In genomic region chr20:39364320-39364719, GRCh38 we compare ENCODE assay signal across 26 cellular contexts.
DNase-seq lines count a peak whose midpoint lies in the region; ATAC-seq, FAIRE-seq and TF ChIP-seq lines count a peak whose summit lies in the region.
"Had no signal": no experiment of that assay in that cellular context is flagged by ENCODE, and none has a peak within 500 bp of the region (broad histone marks: within the 10 kb centered on the region; RNA-seq: fewer than 3 reads in every experiment).

No MANE protein-coding gene starts in this region.

- H3K27me3 ChIP-seq in HepG2 (ENCODE audit: control insufficient read depth in 1 of 2, insufficient read depth in 2 of 2, low read length in 2 of 2) = no peaks in the 10 kb centered on the region
- H3K27me3 ChIP-seq in right lobe of liver = no peaks in the 10 kb centered on the region
- no peaks in the 10 kb centered on the region for H3K27me3 ChIP-seq in gastrocnemius medialis
- H3K27me3 ChIP-seq: BE2C, BLaER1 had no signal

- no peak for TF ChIP-seq POLR2A in HepG2 (IDR thresholded peaks at IDR 0.05; ENCODE audit: insufficient read depth in 1 of 2, low read depth in 2 of 2, low read length in 2 of 2)
- TF ChIP-seq POLR2A in right lobe of liver (IDR thresholded peaks at IDR 0.05) = no peak
- TF ChIP-seq POLR2A in gastrocnemius medialis (IDR thresholded peaks at IDR 0.05) = no peak

- peak overlapping the region; percentile 25 for H3K27ac Mint-ChIP-seq in nephron progenitor cell
- H3K27ac Mint-ChIP-seq: CD14-positive monocyte; CD4-positive, alpha-beta memory T cell; CD4-positive, CD25-positive, alpha-beta regulatory T cell had no signal

- no peaks in the 10 kb centered on the region for H3K36me3 Mint-ChIP-seq in nephron progenitor cell (ENCODE audit: low read depth)
- H3K36me3 Mint-ChIP-seq: CD14-positive monocyte; CD4-positive, alpha-beta memory T cell; CD4-positive, CD25-positive, alpha-beta regulatory T cell had no signal

- H3K9me3 ChIP-seq in HepG2 (ENCODE audit: low read length) (0 out of 2 replicates have a peak, but pooled peaks cover 4% of the 10 kb centered on the region), right lobe of liver (no peaks in the 10 kb centered on the region), gastrocnemius medialis (no peaks in the 10 kb centered on the region)
- H3K9me3 ChIP-seq: A549, BE2C, BLaER1 had no signal

- H4K20me1 ChIP-seq in HepG2 (ENCODE audit: insufficient read depth, low read length) = no peaks in the 10 kb centered on the region
- H4K20me1 ChIP-seq: BLaER1 had no signal

- WGBS in HepG2 (ENCODE audit: low lambda C conversion rate) = 3% methylated on average over 2 of the region's 2 CpGs
- WGBS in right lobe of liver (ENCODE audit: insufficient coverage, low coverage, low lambda C conversion rate, missing lambda C conversion rate) = 68% methylated on average over 2 of the region's 2 CpGs

- H3K36me3 ChIP-seq in HepG2 (replicated peaks in 1 of 2; ENCODE audit: control insufficient read depth in 1 of 2, insufficient read depth in 2 of 2, low read length in 2 of 2) (no peaks in the 10 kb centered on the region), right lobe of liver (no peaks in the 10 kb centered on the region), gastrocnemius medialis (no peaks in the 10 kb centered on the region)
- H3K36me3 ChIP-seq: BE2C, BLaER1 had no signal

- no peak for FAIRE-seq in HepG2 (lab: Jason Lieb, UNC)
- FAIRE-seq: A549, GM12878, GM12892, GM18507 had no signal

- H3K4me1 ChIP-seq in HepG2 (ENCODE audit: insufficient read depth, low read length) (no peaks in the 10 kb centered on the region), right lobe of liver (no peaks in the 10 kb centered on the region), gastrocnemius medialis (peaks cover 34 to 45% of the 10 kb centered on the region in 2 donors)
- H3K4me1 ChIP-seq: A549, BE2C, BLaER1 had no signal

- peaks cover 7% of the 10 kb centered on the region for H3K4me1 Mint-ChIP-seq in nephron progenitor cell
- H3K4me1 Mint-ChIP-seq: CD14-positive monocyte; CD4-positive, alpha-beta memory T cell; CD4-positive, CD25-positive, alpha-beta regulatory T cell; CD8-positive, alpha-beta memory T cell had no signal

- intact Hi-C loops in HepG2 (cut with micrococcal nuclease; ENCODE audit: unreplicated experiment) = no loop called here
- intact Hi-C loops in right lobe of liver (cut with DNase I) = no loop called here
- intact Hi-C loops in gastrocnemius medialis (cut with DNase I; ENCODE audit: low total_unique reads) = no loop called here

- no TSS peak for BruUV-seq in HepG2 (replicated peaks; lab: Mats Ljungman, UMichigan)

- H3K4me3 Mint-ChIP-seq in nephron progenitor cell = no peak overlapping the region
- H3K4me3 Mint-ChIP-seq: CD14-positive monocyte; CD4-positive, alpha-beta memory T cell; CD4-positive, CD25-positive, alpha-beta regulatory T cell; CD8-positive, alpha-beta memory T cell had no signal

- no peaks in the 10 kb centered on the region for H3K27me3 Mint-ChIP-seq in nephron progenitor cell (ENCODE audit: low read depth, poor library complexity)
- H3K27me3 Mint-ChIP-seq: CD4-positive, CD25-positive, alpha-beta regulatory T cell had no signal

- H3K79me2 ChIP-seq in HepG2 (ENCODE audit: insufficient read depth, low read length) = no peaks in the 10 kb centered on the region

- in situ Hi-C loops in HepG2 (cut with HindIII; ENCODE audit: extremely low pct_ligation_motif_present, low pct_unique_long_range_greater_than_20kb) (no loop called here), gastrocnemius medialis (cut with MboI; ENCODE audit: low sequenced_read_pairs in 4 of 4) (no loop called here)

- H3K4me3 ChIP-seq in HepG2 (replicated peaks in 1 of 3; ENCODE audit: insufficient read depth in 1 of 3, low read depth in 2 of 3, low read length in 3 of 3) (no peak overlapping the region), right lobe of liver (no peak overlapping the region), gastrocnemius medialis (no peak overlapping the region)
- H3K4me3 ChIP-seq: A549, BLaER1, GM12878 had no signal

- TF ChIP-seq EP300 in HepG2 (IDR thresholded peaks at IDR 0.05; ENCODE audit: low read depth in 2 of 2, low read length in 2 of 2) (no peak), HepG2 (CRISPR knock-in tag; IDR thresholded peaks at IDR 0.05; ENCODE audit: borderline replicate concordance) (no peak)

- TF ChIP-seq CTCF in HepG2 (CRISPR knock-in tag; IDR thresholded peaks at IDR 0.05) (no peak), right lobe of liver (IDR thresholded peaks at IDR 0.05) (no peak), nephron progenitor cell (IDR thresholded peaks at IDR 0.05) (no peak), gastrocnemius medialis (IDR thresholded peaks at IDR 0.05 in 4 of 5, conservative IDR thresholded peaks at IDR 0.05 in 1 of 5) (no peak)

- no peak overlapping the region for H2AFZ ChIP-seq in HepG2 (ENCODE audit: low read length)

- POLR2A ChIA-PET in HepG2 (lab: Yijun Ruan, JAX) = no interaction called here

- H3K27ac ChIP-seq in HepG2 (ENCODE audit: extremely low read length, insufficient read depth, low read length) = no peak overlapping the region
- no peak overlapping the region for H3K27ac ChIP-seq in right lobe of liver
- H3K27ac ChIP-seq in gastrocnemius medialis = no peak overlapping the region
- H3K27ac ChIP-seq: 22Rv1, A549, BLaER1 had no signal

- TF ChIP-seq RAD21 in HepG2 (CRISPR knock-in tag; IDR thresholded peaks at IDR 0.05) = no peak

- H3K4me2 ChIP-seq in HepG2 (ENCODE audit: low read depth, low read length) = no peak overlapping the region
- H3K4me2 ChIP-seq: A549, BLaER1 had no signal

- ATAC-seq in HepG2 (no peak), right lobe of liver (no peak), gastrocnemius medialis (peak; percentile 38 to 66)
- ATAC-seq: A549, GM12878 had no signal

- CTCF ChIA-PET in HepG2 (lab: Yijun Ruan, JAX; ENCODE audit: low intra/inter-chr PET ratio, low total read pairs) = no interaction called here

- DNase-seq in HepG2 (ENCODE audit: low spot score) (no peak), right lobe of liver (no peak), nephron progenitor cell (no peak), gastrocnemius medialis (no peak), H4 (ENCODE audit: low spot score) (no peak), NCI-H1694 (lab: John Stamatoyannopoulos, UW) (no peak)
- DNase-seq: BE2C; C1 segment of cervical spinal cord; CD4-positive, alpha-beta memory T cell; CD4-positive, CD25-positive, alpha-beta regulatory T cell; CD8-positive, alpha-beta memory T cell; COR-L47; DMS 273 treated with DMSO at 0.1 percent for 48 hours; DMS153; DMS53; DMS79; DND-41; EL; GDM1 had no signal

- H3K9me3 Mint-ChIP-seq in nephron progenitor cell = peaks cover 9% of the 10 kb centered on the region

- no peak overlapping the region for H3K9ac ChIP-seq in HepG2 (ENCODE audit: insufficient read depth, low read depth, low read length)
- H3K9ac ChIP-seq: BLaER1 had no signal

TF ChIP-seq in HepG2, 621 proteins besides CTCF, POLR2A, EP300 and RAD21 (continues in another document):
- TF ChIP-seq, protein P1, sequence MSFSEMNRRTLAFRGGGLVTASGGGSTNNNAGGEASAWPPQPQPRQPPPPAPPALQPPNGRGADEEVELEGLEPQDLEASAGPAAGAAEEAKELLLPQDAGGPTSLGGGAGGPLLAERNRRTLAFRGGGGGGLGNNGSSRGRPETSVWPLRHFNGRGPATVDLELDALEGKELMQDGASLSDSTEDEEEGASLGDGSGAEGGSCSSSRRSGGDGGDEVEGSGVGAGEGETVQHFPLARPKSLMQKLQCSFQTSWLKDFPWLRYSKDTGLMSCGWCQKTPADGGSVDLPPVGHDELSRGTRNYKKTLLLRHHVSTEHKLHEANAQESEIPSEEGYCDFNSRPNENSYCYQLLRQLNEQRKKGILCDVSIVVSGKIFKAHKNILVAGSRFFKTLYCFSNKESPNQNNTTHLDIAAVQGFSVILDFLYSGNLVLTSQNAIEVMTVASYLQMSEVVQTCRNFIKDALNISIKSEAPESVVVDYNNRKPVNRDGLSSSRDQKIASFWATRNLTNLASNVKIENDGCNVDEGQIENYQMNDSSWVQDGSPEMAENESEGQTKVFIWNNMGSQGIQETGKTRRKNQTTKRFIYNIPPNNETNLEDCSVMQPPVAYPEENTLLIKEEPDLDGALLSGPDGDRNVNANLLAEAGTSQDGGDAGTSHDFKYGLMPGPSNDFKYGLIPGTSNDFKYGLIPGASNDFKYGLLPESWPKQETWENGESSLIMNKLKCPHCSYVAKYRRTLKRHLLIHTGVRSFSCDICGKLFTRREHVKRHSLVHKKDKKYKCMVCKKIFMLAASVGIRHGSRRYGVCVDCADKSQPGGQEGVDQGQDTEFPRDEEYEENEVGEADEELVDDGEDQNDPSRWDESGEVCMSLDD (CRISPR knock-in tag; IDR thresholded peaks at IDR 0.05; ENCODE audit: borderline replicate concordance) = no peak
- no peak for TF ChIP-seq ZNF34 (CRISPR knock-in tag; IDR thresholded peaks at IDR 0.05; ENCODE audit: borderline replicate concordance)
- 0 out of 2 replicates have a peak, but pooled peaks have one; percentile 29 for TF ChIP-seq ZNF670 (CRISPR knock-in tag; IDR thresholded peaks at IDR 0.05; ENCODE audit: borderline replicate concordance)
- TF ChIP-seq, protein P2, sequence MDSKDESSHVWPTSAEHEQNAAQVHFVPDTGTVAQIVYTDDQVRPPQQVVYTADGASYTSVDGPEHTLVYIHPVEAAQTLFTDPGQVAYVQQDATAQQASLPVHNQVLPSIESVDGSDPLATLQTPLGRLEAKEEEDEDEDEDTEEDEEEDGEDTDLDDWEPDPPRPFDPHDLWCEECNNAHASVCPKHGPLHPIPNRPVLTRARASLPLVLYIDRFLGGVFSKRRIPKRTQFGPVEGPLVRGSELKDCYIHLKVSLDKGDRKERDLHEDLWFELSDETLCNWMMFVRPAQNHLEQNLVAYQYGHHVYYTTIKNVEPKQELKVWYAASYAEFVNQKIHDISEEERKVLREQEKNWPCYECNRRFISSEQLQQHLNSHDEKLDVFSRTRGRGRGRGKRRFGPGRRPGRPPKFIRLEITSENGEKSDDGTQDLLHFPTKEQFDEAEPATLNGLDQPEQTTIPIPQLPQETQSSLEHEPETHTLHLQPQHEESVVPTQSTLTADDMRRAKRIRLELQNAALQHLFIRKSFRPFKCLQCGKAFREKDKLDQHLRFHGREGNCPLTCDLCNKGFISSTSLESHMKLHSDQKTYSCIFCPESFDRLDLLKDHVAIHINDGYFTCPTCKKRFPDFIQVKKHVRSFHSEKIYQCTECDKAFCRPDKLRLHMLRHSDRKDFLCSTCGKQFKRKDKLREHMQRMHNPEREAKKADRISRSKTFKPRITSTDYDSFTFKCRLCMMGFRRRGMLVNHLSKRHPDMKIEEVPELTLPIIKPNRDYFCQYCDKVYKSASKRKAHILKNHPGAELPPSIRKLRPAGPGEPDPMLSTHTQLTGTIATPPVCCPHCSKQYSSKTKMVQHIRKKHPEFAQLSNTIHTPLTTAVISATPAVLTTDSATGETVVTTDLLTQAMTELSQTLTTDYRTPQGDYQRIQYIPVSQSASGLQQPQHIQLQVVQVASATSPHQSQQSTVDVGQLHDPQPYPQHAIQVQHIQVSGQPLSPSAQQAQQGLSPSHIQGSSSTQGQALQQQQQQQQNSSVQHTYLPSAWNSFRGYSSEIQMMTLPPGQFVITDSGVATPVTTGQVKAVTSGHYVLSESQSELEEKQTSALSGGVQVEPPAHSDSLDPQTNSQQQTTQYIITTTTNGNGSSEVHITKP (CRISPR knock-in tag; IDR thresholded peaks at IDR 0.05; ENCODE audit: low read depth) = no peak
- TF ChIP-seq NR2F6 (IDR thresholded peaks at IDR 0.05) = no peak
- no peak for TF ChIP-seq NR2F6 (CRISPR knock-in tag; IDR thresholded peaks at IDR 0.05)

Comparison
In these comparisons a context has a peak if more than half of its experiments do, and no peak if none do; other contexts are left out.
1. ATAC-seq: peak in gastrocnemius medialis (2 of 2); none in HepG2 (single experiment) and right lobe of liver (0 of 4).